In the genomic region with DNA sequence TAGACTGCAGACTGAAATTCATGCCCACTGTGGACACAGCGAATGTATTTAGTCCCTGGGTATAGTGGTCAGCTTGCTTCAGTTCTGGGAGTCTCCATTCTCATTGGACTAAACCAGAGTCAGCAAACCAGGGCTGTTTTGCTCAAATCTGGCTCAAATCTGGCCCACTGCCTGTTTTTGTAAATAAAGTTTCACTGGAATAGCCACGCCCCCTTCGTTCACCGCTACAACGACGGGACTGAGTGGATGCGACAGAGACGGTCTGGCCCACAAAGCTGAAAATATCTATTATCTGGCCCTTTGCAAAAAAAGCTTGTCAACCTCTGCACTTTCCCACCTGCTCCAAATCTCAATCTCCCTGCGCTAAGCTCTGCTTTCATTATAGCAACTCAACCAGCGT, we compare ENCODE assay signal across 1 cellular context.
TF ChIP-seq lines count a peak whose summit lies in the region.

No MANE protein-coding gene starts in this region.

TF ChIP-seq in HepG2, 621 proteins besides CTCF, POLR2A, EP300 and RAD21 (continued from another document):
- TF ChIP-seq, protein P1, sequence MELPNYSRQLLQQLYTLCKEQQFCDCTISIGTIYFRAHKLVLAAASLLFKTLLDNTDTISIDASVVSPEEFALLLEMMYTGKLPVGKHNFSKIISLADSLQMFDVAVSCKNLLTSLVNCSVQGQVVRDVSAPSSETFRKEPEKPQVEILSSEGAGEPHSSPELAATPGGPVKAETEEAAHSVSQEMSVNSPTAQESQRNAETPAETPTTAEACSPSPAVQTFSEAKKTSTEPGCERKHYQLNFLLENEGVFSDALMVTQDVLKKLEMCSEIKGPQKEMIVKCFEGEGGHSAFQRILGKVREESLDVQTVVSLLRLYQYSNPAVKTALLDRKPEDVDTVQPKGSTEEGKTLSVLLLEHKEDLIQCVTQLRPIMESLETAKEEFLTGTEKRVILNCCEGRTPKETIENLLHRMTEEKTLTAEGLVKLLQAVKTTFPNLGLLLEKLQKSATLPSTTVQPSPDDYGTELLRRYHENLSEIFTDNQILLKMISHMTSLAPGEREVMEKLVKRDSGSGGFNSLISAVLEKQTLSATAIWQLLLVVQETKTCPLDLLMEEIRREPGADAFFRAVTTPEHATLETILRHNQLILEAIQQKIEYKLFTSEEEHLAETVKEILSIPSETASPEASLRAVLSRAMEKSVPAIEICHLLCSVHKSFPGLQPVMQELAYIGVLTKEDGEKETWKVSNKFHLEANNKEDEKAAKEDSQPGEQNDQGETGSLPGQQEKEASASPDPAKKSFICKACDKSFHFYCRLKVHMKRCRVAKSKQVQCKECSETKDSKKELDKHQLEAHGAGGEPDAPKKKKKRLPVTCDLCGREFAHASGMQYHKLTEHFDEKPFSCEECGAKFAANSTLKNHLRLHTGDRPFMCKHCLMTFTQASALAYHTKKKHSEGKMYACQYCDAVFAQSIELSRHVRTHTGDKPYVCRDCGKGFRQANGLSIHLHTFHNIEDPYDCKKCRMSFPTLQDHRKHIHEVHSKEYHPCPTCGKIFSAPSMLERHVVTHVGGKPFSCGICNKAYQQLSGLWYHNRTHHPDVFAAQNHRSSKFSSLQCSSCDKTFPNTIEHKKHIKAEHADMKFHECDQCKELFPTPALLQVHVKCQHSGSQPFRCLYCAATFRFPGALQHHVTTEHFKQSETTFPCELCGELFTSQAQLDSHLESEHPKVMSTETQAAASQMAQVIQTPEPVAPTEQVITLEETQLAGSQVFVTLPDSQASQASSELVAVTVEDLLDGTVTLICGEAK (IDR thresholded peaks at IDR 0.05) = no peak
- TF ChIP-seq, protein P1 (CRISPR knock-in tag; IDR thresholded peaks at IDR 0.05) = 0 out of 2 replicates have a peak, but pooled peaks have one; percentile 44
- TF ChIP-seq ZNF691 (CRISPR knock-in tag; IDR thresholded peaks at IDR 0.05; ENCODE audit: borderline replicate concordance, low read depth) = no peak
- no peak for TF ChIP-seq SALL2 (CRISPR knock-in tag; IDR thresholded peaks at IDR 0.05)
- TF ChIP-seq FOXP4 (CRISPR knock-in tag; IDR thresholded peaks at IDR 0.05) = no peak
